Comparison of ENCODE assay signal across 15 cellular contexts in the genomic region with DNA sequence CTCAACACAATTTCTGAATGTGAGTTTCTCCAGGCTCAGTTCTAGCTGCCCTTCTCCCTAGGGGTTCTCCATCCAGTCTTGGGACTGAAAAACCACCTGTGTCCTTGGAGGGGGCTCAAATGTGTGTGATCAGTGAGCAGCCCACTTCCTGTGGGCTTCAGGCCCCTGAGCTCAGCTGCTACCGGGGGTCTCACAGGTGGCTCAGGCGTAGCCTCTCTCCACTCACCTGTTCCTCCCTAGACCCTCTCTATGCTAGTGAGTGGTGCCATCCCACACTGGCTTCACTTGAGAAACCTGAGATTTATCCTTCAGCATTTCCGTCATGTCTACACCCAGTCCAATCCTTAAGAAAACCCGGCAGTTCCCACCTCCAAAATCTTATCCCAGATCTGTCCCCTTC. TPM values are rescaled to one million over a fixed set of nuclear protein-coding genes. Genes with fewer than 3 reads are reported as not detected.
DNase-seq lines count a peak whose midpoint lies in the region; ATAC-seq, FAIRE-seq and TF ChIP-seq lines count a peak whose summit lies in the region.
"Had no signal": no experiment of that assay in that cellular context is flagged by ENCODE, and none has a peak within 500 bp of the region (broad histone marks: within the 10 kb centered on the region; RNA-seq: fewer than 3 reads in every experiment).

No MANE protein-coding gene starts in this region.

- intact Hi-C loops in HepG2 (cut with micrococcal nuclease; ENCODE audit: unreplicated experiment) = no loop called here

- in situ Hi-C loops in HepG2 (cut with HindIII; ENCODE audit: extremely low pct_ligation_motif_present, low pct_unique_long_range_greater_than_20kb) = no loop called here

- TF ChIP-seq RAD21 in HepG2 (CRISPR knock-in tag; IDR thresholded peaks at IDR 0.05) = no peak

- no peaks in the 10 kb centered on the region for H3K9me3 ChIP-seq in HEK293 (ENCODE audit: control insufficient read depth, insufficient read depth, low read depth, low read length)
- no peaks in the 10 kb centered on the region for H3K9me3 ChIP-seq in HepG2 (ENCODE audit: low read length)
- H3K9me3 ChIP-seq: BE2C, SJCRH30 had no signal

- CTCF ChIA-PET in HEK293 (lab: Yijun Ruan, JAX) (interaction anchor here (0.6 to 5.1 kb wide), 3 partner anchors 12 to 98 kb away, joined by 3 to 36 read pairs (median 25); no protein-coding TSS in a partner anchor), HepG2 (lab: Yijun Ruan, JAX; ENCODE audit: low intra/inter-chr PET ratio, low total read pairs) (no interaction called here)

- peak overlapping the region; percentile 73 for H3K27ac Mint-ChIP-seq in activated T-helper 17 cell treated with anti-CD3 and anti-CD28 coated beads, Interleukin-2, amount 50 U/mL, for 72 hours
- peak overlapping the region; percentile 96 for H3K27ac Mint-ChIP-seq in type B pancreatic cell

- H3K27ac ChIP-seq in HEK293 (ENCODE audit: extremely low read depth, low read depth, low read length) = peak overlapping the region; percentile 5; the same call in 1 of the 2 replicates
- no peak overlapping the region for H3K27ac ChIP-seq in HepG2 (ENCODE audit: extremely low read length, insufficient read depth, low read length)
- H3K27ac ChIP-seq: RWPE1, SJCRH30 had no signal

- no peaks in the 10 kb centered on the region for H3K27me3 Mint-ChIP-seq in activated T-helper 17 cell treated with anti-CD3 and anti-CD28 coated beads, Interleukin-2, amount 50 U/mL, for 72 hours
- no peaks in the 10 kb centered on the region for H3K27me3 Mint-ChIP-seq in type B pancreatic cell

- H3K27me3 ChIP-seq in HepG2 (ENCODE audit: control insufficient read depth in 1 of 2, insufficient read depth in 2 of 2, low read length in 2 of 2) = no peaks in the 10 kb centered on the region
- H3K27me3 ChIP-seq: BE2C, SJCRH30 had no signal

- DNase-seq in mesenteric fat pad (ENCODE audit: low spot score) = peak; percentile 74
- DNase-seq in type B pancreatic cell (ENCODE audit: extremely low spot score, unreplicated experiment) = no peak
- no peak for DNase-seq in HTR-8/SVneo (ENCODE audit: insufficient read length, low spot score)
- DNase-seq in HepG2 (ENCODE audit: low spot score) = no peak
- no peak for DNase-seq in stimulated activated CD4-positive, alpha-beta T cell treated with anti-CD3 and anti-CD28 coated beads, Interleukin-2, amount 100 ng/mL, for 24 hours
- DNase-seq: BE2C, GOT3, NCI-H1436 treated with DMSO at 0.1 percent for 48 hours, NCI-H2081 treated with DMSO at 0.1 percent for 48 hours, NCI-H2227 treated with DMSO at 0.1 percent for 48 hours, NCI-H526 treated with DMSO at 0.1 percent for 48 hours, SJCRH30 had no signal

- H3K9me3 Mint-ChIP-seq in activated T-helper 17 cell treated with anti-CD3 and anti-CD28 coated beads, Interleukin-2, amount 50 U/mL, for 72 hours = no peaks in the 10 kb centered on the region
- no peaks in the 10 kb centered on the region for H3K9me3 Mint-ChIP-seq in type B pancreatic cell

- no peak for TF ChIP-seq CTCF in HEK293 (tag by site-specific recombination; IDR thresholded peaks at IDR 0.05)
- TF ChIP-seq CTCF in type B pancreatic cell (conservative IDR thresholded peaks at IDR 0.05) = no peak
- no peak for TF ChIP-seq CTCF in HepG2 (CRISPR knock-in tag; IDR thresholded peaks at IDR 0.05)

- H2AFZ ChIP-seq in HepG2 (ENCODE audit: low read length) = no peak overlapping the region

- TF ChIP-seq EP300 in HepG2 (IDR thresholded peaks at IDR 0.05; ENCODE audit: low read depth in 2 of 2, low read length in 2 of 2) = no peak
- no peak for TF ChIP-seq EP300 in HepG2 (CRISPR knock-in tag; IDR thresholded peaks at IDR 0.05; ENCODE audit: borderline replicate concordance)

- no peak overlapping the region for H3K4me3 Mint-ChIP-seq in activated T-helper 17 cell treated with anti-CD3 and anti-CD28 coated beads, Interleukin-2, amount 50 U/mL, for 72 hours
- no peak overlapping the region for H3K4me3 Mint-ChIP-seq in type B pancreatic cell

- ATAC-seq in activated T-helper 17 cell treated with anti-CD3 and anti-CD28 coated beads, Interleukin-2, amount 50 U/mL, for 72 hours (replicated peaks) = no peak
- no peak for ATAC-seq in HepG2

- WGBS in HepG2 (ENCODE audit: low lambda C conversion rate) = over 99% methylated on average over 4 of the region's 4 CpGs

- peaks cover 8% of the 10 kb centered on the region; the same call in 1 of the 2 replicates for H3K4me1 ChIP-seq in HEK293 (ENCODE audit: control insufficient read depth, insufficient read depth, low read length)
- H3K4me1 ChIP-seq in HepG2 (ENCODE audit: insufficient read depth, low read length) = peaks cover 9% of the 10 kb centered on the region
- H3K4me1 ChIP-seq: BE2C, SJCRH30 had no signal

- FAIRE-seq in HTR-8/SVneo (lab: Jason Lieb, UNC) (no peak), HepG2 (lab: Jason Lieb, UNC) (no peak)

- H3K36me3 Mint-ChIP-seq in activated T-helper 17 cell treated with anti-CD3 and anti-CD28 coated beads, Interleukin-2, amount 50 U/mL, for 72 hours (ENCODE audit: low read depth) = peaks cover 92% of the 10 kb centered on the region
- peaks cover 29% of the 10 kb centered on the region for H3K36me3 Mint-ChIP-seq in type B pancreatic cell

- H3K4me1 Mint-ChIP-seq in activated T-helper 17 cell treated with anti-CD3 and anti-CD28 coated beads, Interleukin-2, amount 50 U/mL, for 72 hours = no peaks in the 10 kb centered on the region
- H3K4me1 Mint-ChIP-seq in type B pancreatic cell (ENCODE audit: unreplicated experiment) = peaks cover 8% of the 10 kb centered on the region

- BruUV-seq in HepG2 (replicated peaks; lab: Mats Ljungman, UMichigan) = no TSS peak

- peaks cover 26 to 96% of the 10 kb centered on the region in 2 experiments for H3K36me3 ChIP-seq in HEK293 (ENCODE audit: control insufficient read depth in 2 of 2, insufficient read depth in 1 of 2, low read length in 2 of 2)
- H3K36me3 ChIP-seq in HepG2 (replicated peaks in 1 of 2; ENCODE audit: control insufficient read depth in 1 of 2, insufficient read depth in 2 of 2, low read length in 2 of 2) = peaks cover 22 to 62% of the 10 kb centered on the region in 2 experiments

- no peaks in the 10 kb centered on the region for H4K20me1 ChIP-seq in HepG2 (ENCODE audit: insufficient read depth, low read length)

- POLR2A ChIA-PET in HEK293 (lab: Yijun Ruan, JAX) = no interaction called here
- POLR2A ChIA-PET in HepG2 (lab: Yijun Ruan, JAX) = no interaction called here

- no peak overlapping the region for H3K4me2 ChIP-seq in HepG2 (ENCODE audit: low read depth, low read length)

- no peak for TF ChIP-seq POLR2A in HepG2 (IDR thresholded peaks at IDR 0.05; ENCODE audit: insufficient read depth in 1 of 2, low read depth in 2 of 2, low read length in 2 of 2)

- H3K9ac ChIP-seq in HepG2 (ENCODE audit: insufficient read depth, low read depth, low read length) = no peak overlapping the region

- H3K79me2 ChIP-seq in HepG2 (ENCODE audit: insufficient read depth, low read length) = no peaks in the 10 kb centered on the region

- H3K4me3 ChIP-seq in HEK293 (ENCODE audit: low read depth, low read length) = no peak overlapping the region
- H3K4me3 ChIP-seq in HepG2 (replicated peaks in 1 of 3; ENCODE audit: insufficient read depth in 1 of 3, low read depth in 2 of 3, low read length in 3 of 3) = no peak overlapping the region
- H3K4me3 ChIP-seq: SJCRH30 had no signal

TF ChIP-seq in HEK293, 187 proteins besides CTCF, POLR2A, EP300 and RAD21 (continues in another document):
- TF ChIP-seq ZNF184 (tag by site-specific recombination; IDR thresholded peaks at IDR 0.05) = no peak
- TF ChIP-seq ZNF670 (tag by site-specific recombination; IDR thresholded peaks at IDR 0.05; ENCODE audit: low read depth) = no peak
- TF ChIP-seq SCRT2 (tag by site-specific recombination; IDR thresholded peaks at IDR 0.05) = peak; percentile 57
- TF ChIP-seq ZFP3 (tag by site-specific recombination; IDR thresholded peaks at IDR 0.05; ENCODE audit: low read depth) = no peak
- no peak for TF ChIP-seq ZNF157 (tag by site-specific recombination; IDR thresholded peaks at IDR 0.05)

TF ChIP-seq in HepG2, 621 proteins besides CTCF, POLR2A, EP300 and RAD21 (continues in another document):
- no peak for TF ChIP-seq RXRB (CRISPR knock-in tag; IDR thresholded peaks at IDR 0.05; ENCODE audit: borderline replicate concordance)

RNA-seq across cellular contexts. Expression of a gene that starts 39.8 kb away (rescaled TPM):
- 1,000 to 10,000 TPM in 1 of 2 donors, 100 to 1,000 TPM in 1; 862 to 1,104 TPM for total RNA-seq in activated T-helper 17 cell treated with anti-CD3 and anti-CD28 coated beads, Interleukin-2, amount 50 U/mL, for 72 hours
- total RNA-seq in mesenteric fat pad (426 TPM), type B pancreatic cell (ENCODE audit: low replicate concordance) (241 and 297 TPM in 2 replicates), HepG2 (2016; rRNA removed; fragmentation: Illumina TruSeq; extraction: Trizol) (167 and 207 TPM in 2 replicates)
- 57.7 and 63.3 TPM in 2 replicates for total RNA-seq in HepG2 (2016; cell fraction: cytosol; rRNA removed; fragmentation: Illumina TruSeq; extraction: Trizol; ENCODE audit: low read depth)
- 170 and 179 TPM in 2 replicates for total RNA-seq in HepG2 (2016; cell fraction: insoluble cytoplasmic fraction; rRNA removed; fragmentation: Illumina TruSeq; extraction: Trizol)
- 117 and 119 TPM in 2 replicates for total RNA-seq in HepG2 (2016; cell fraction: membrane; rRNA removed; fragmentation: Illumina TruSeq; extraction: Trizol)
- 102 and 114 TPM in 2 replicates for total RNA-seq in HepG2 (2016; cell fraction: nucleus; rRNA removed; fragmentation: Illumina TruSeq; extraction: Trizol)
- polyA plus RNA-seq in HepG2 (2011; rRNA removed) = 115 and 147 TPM in 2 replicates
- polyA plus RNA-seq in HepG2 (2011; cell fraction: cytosol; rRNA removed) = 137 and 170 TPM in 2 replicates
- 307 and 407 TPM in 2 replicates for polyA plus RNA-seq in HepG2 (2011; cell fraction: nucleus; rRNA removed)
- 311 and 360 TPM in 2 replicates for polyA plus RNA-seq in HepG2 (2012)
- polyA plus RNA-seq in HepG2 (2016; cell fraction: cytosol; fragmentation: Illumina TruSeq; extraction: Trizol; ENCODE audit: low read depth) = 97.4 and 105 TPM in 2 replicates
- 183 and 254 TPM in 2 replicates for polyA plus RNA-seq in HepG2 (2016; cell fraction: insoluble cytoplasmic fraction; fragmentation: Illumina TruSeq; extraction: Trizol; ENCODE audit: low read depth)
- polyA plus RNA-seq in HepG2 (2016; cell fraction: membrane; fragmentation: Illumina TruSeq; extraction: Trizol; ENCODE audit: low read depth) = 113 and 126 TPM in 2 replicates
- polyA plus RNA-seq in HepG2 (2016; cell fraction: nucleus; fragmentation: Illumina TruSeq; extraction: Trizol; ENCODE audit: insufficient read depth, low read depth) = 173 and 188 TPM in 2 replicates
- polyA minus RNA-seq in HepG2 (2011; rRNA and poly(A)+ RNA removed; ENCODE audit: low replicate concordance) = 301 and 307 TPM in 2 replicates
- polyA minus RNA-seq in HepG2 (2011; cell fraction: cytosol; rRNA and poly(A)+ RNA removed) = 278 and 286 TPM in 2 replicates
- polyA minus RNA-seq in HepG2 (2011; cell fraction: nucleus; rRNA and poly(A)+ RNA removed) = 125 and 126 TPM in 2 replicates
